In genomic region chr12:94109154-94109553, GRCh38 we compare ENCODE assay signal across 11 cellular contexts. TPM values are rescaled to one million over a fixed set of nuclear protein-coding genes. Genes with fewer than 3 reads are reported as not detected.
DNase-seq lines count a peak whose midpoint lies in the region; ATAC-seq, FAIRE-seq and TF ChIP-seq lines count a peak whose summit lies in the region.
"Had no signal": no experiment of that assay in that cellular context is flagged by ENCODE, and none has a peak within 500 bp of the region (broad histone marks: within the 10 kb centered on the region; RNA-seq: fewer than 3 reads in every experiment).

No MANE protein-coding gene starts in this region.

- in situ Hi-C loops in GM13977 (cut with MboI; ENCODE audit: low pct_unique_long_range_greater_than_20kb, low sequenced_read_pairs, unreplicated experiment): loop anchor here (25.0 kb wide), 2 partner anchors 597 to 1122 kb away; no protein-coding TSS in a partner anchor

- H3K36me3 ChIP-seq in SK-N-SH (replicated peaks in 1 of 2; ENCODE audit: control insufficient read depth in 1 of 2, insufficient read depth in 2 of 2, low read length in 1 of 2) (no peaks in the 10 kb centered on the region), kidney (ENCODE audit: control insufficient read depth in 1 of 2, insufficient read depth in 2 of 2, low read length in 2 of 2) (no peaks in the 10 kb centered on the region)

- no peak overlapping the region for H3K4me3 ChIP-seq in SK-N-SH (ENCODE audit: low read depth in 2 of 2, low read length in 1 of 2)
- H3K4me3 ChIP-seq in cardiac fibroblast (replicated peaks in 1 of 2; ENCODE audit: low read depth in 2 of 2, low read length in 2 of 2): no peak overlapping the region
- no peak overlapping the region for H3K4me3 ChIP-seq in kidney (ENCODE audit: low read length in 2 of 2)
- H3K4me3 ChIP-seq: mucosa of descending colon had no signal

- no peak for ATAC-seq in GM21367 (IDR thresholded peaks at IDR 0.05; ENCODE audit: unreplicated experiment)
- ATAC-seq: mucosa of descending colon had no signal

- no peak for FAIRE-seq in kidney (lab: Jason Lieb, UNC)

- intact Hi-C loops in cardiac septum (cut with DNase I) (no loop called here), kidney (cut with DNase I) (loop anchor here (10.0 kb wide), 1 partner anchor 1124 kb away; no protein-coding TSS in a partner anchor)

- H3K27ac ChIP-seq in SK-N-SH (ENCODE audit: low read depth in 2 of 2, low read length in 1 of 2) (no peak overlapping the region), kidney (ENCODE audit: low read depth in 2 of 2, low read length in 2 of 2) (no peak overlapping the region)

- no peaks in the 10 kb centered on the region for H3K9me2 ChIP-seq in SK-N-SH

- CTCF ChIA-PET in SK-N-SH (lab: Yijun Ruan, JAX): interaction anchor here (1.6 kb wide), 1 partner anchor 607 kb away, joined by 5 read pairs; no protein-coding TSS in a partner anchor

- no peaks in the 10 kb centered on the region for H3F3A ChIP-seq in SK-N-SH (replicated peaks; ENCODE audit: insufficient read depth)

- DNase-seq in GM13977 (ENCODE audit: low spot score) (peak; percentile 21), SK-N-SH (no peak), cardiac fibroblast (ENCODE audit: low read depth in 2 of 2) (peak; percentile 41 to 61), NCI-H146 treated with DMSO at 0.1 percent for 48 hours (lab: John Stamatoyannopoulos, UW; ENCODE audit: unreplicated experiment) (no peak), cardiac septum (ENCODE audit: low spot score) (no peak), kidney (no peak)
- peak; percentile 58 to 67 for DNase-seq in stimulated activated CD4-positive, alpha-beta T cell treated with anti-CD3 and anti-CD28 coated beads, Interleukin-2, amount 100 ng/mL, for 24 hours
- DNase-seq: mucosa of descending colon, NCI-H1694, substantia nigra had no signal

- no peak overlapping the region for H2AFZ ChIP-seq in SK-N-SH (ENCODE audit: low read depth)

- WGBS in SK-N-SH (ENCODE audit: low lambda C conversion rate): 15% methylated on average over 5 of the region's 5 CpGs

- H3K4me1 ChIP-seq in SK-N-SH (ENCODE audit: control insufficient read depth in 1 of 2, insufficient read depth in 2 of 2, low read depth in 1 of 2, low read length in 1 of 2) (peaks cover 3 to 8% of the 10 kb centered on the region in 2 experiments), kidney (ENCODE audit: control insufficient read depth in 1 of 2, insufficient read depth in 1 of 2, low read depth in 1 of 2, low read length in 2 of 2) (no peaks in the 10 kb centered on the region)

- H3K9ac ChIP-seq in SK-N-SH: no peak overlapping the region
- no peak overlapping the region for H3K9ac ChIP-seq in kidney (ENCODE audit: low read length in 2 of 2)

- no peak for TF ChIP-seq EP300 in SK-N-SH (IDR thresholded peaks at IDR 0.05; ENCODE audit: borderline replicate concordance in 1 of 2, low read depth in 1 of 2, low read length in 1 of 2)

- TF ChIP-seq RAD21 in SK-N-SH (IDR thresholded peaks at IDR 0.05; ENCODE audit: low read length): no peak

- H3K27me3 ChIP-seq in SK-N-SH (ENCODE audit: insufficient read depth): no peaks in the 10 kb centered on the region

- no peaks in the 10 kb centered on the region for H3K79me2 ChIP-seq in SK-N-SH (ENCODE audit: insufficient read depth)

- no peaks in the 10 kb centered on the region for H3K9me3 ChIP-seq in SK-N-SH
- no peaks in the 10 kb centered on the region for H3K9me3 ChIP-seq in kidney (ENCODE audit: control insufficient read depth in 1 of 2, low read length in 2 of 2)
- H3K9me3 ChIP-seq: mucosa of descending colon had no signal

- POLR2A ChIA-PET in SK-N-SH (lab: Yijun Ruan, JAX): no interaction called here

- H4K20me1 ChIP-seq in SK-N-SH (ENCODE audit: insufficient read depth): no peaks in the 10 kb centered on the region

- peak overlapping the region; percentile 51; the same call in 1 of the 2 replicates for H3K4me2 ChIP-seq in SK-N-SH

- no peak for TF ChIP-seq CTCF in GM13977 (IDR thresholded peaks at IDR 0.05; ENCODE audit: extremely low read depth, insufficient read depth, missing control alignments)
- TF ChIP-seq CTCF in SK-N-SH (IDR thresholded peaks at IDR 0.05): no peak
- TF ChIP-seq CTCF in cardiac fibroblast (IDR thresholded peaks at IDR 0.05; ENCODE audit: low read depth, low read length): no peak
- TF ChIP-seq CTCF in kidney (IDR thresholded peaks at IDR 0.05; ENCODE audit: borderline replicate concordance, extremely low read depth, insufficient read depth): no peak

TF ChIP-seq in SK-N-SH, 30 proteins besides CTCF, POLR2A, EP300 and RAD21:
- TF ChIP-seq USF1 (IDR thresholded peaks at IDR 0.05; ENCODE audit: borderline replicate concordance, low read depth): peak; percentile 77; the same call in 1 of the 2 replicates
- peak; percentile 35; the same call in 1 of the 2 replicates for TF ChIP-seq TCF12 (IDR thresholded peaks at IDR 0.05)
- peak; percentile 38; the same call in 1 of the 2 replicates for TF ChIP-seq MAX (IDR thresholded peaks at IDR 0.05; ENCODE audit: low read depth)
- TF ChIP-seq FOSL2 (IDR thresholded peaks at IDR 0.05; ENCODE audit: borderline replicate concordance, low read depth): peak; percentile 73; the same call in 1 of the 2 replicates
- no peak for TF ChIP-seq FOXJ3 (CRISPR knock-in tag; IDR thresholded peaks at IDR 0.05)
- peak; percentile 46 for TF ChIP-seq JUND (IDR thresholded peaks at IDR 0.05)
- TF ChIP-seq MEF2A (IDR thresholded peaks at IDR 0.05; ENCODE audit: borderline replicate concordance, low read depth): no peak
TF ChIP-seq in SK-N-SH: peak in this region for 5.

RNA-seq across cellular contexts. Expression of gene PLXNC1, which starts 39.2 kb away (rescaled TPM):
- polyA plus RNA-seq in SK-N-SH (2012; rRNA removed) (0.23 and 0.28 TPM in 2 replicates), kidney (ENCODE audit: insufficient read depth, low read depth, low replicate concordance) (1.8 TPM)
- polyA plus RNA-seq in SK-N-SH (2012; cell fraction: cytosol; rRNA removed): 0.24 and 0.27 TPM in 2 replicates
- 0.28 and 0.50 TPM in 2 replicates for polyA plus RNA-seq in SK-N-SH (2012; cell fraction: nucleus; rRNA removed)
- total RNA-seq in cardiac septum (4.4 TPM), kidney (11.6 TPM)

Comparison
In these comparisons a context has a peak if more than half of its experiments do, and no peak if none do; other contexts are left out.
1. DNase-seq: peak in GM13977 (single experiment), cardiac fibroblast (2 of 2) and stimulated activated CD4-positive, alpha-beta T cell treated with anti-CD3 and anti-CD28 coated beads, Interleukin-2, amount 100 ng/mL, for 24 hours (2 of 2); none in SK-N-SH (single experiment), NCI-H146 treated with DMSO at 0.1 percent for 48 hours (single experiment), cardiac septum (single experiment) and kidney (single experiment).